In the genomic region with DNA sequence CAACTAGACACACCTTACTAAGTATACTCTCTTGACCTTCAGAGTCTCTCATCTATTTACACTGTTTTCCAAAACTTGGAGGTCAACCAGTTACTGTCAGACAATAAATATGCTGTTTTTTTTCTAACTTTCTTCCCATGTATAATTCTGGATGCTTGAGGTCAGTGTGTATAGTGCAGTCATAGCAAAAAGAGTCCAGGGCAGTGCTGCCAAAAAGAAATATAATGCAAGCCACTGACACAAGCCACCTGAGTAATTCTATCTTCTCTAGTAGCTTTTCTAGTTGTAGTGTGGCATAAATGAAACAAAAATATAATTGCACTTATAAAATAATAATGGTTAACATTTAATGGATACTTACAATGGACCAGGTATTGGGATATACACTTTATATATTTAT, we compare ENCODE assay signal across 22 cellular contexts. TPM values are rescaled to one million over a fixed set of nuclear protein-coding genes. Genes with fewer than 3 reads are reported as not detected.
DNase-seq lines count a peak whose midpoint lies in the region; ATAC-seq and TF ChIP-seq lines count a peak whose summit lies in the region.
"Had no signal": no experiment of that assay in that cellular context is flagged by ENCODE, and none has a peak within 500 bp of the region (broad histone marks: within the 10 kb centered on the region; RNA-seq: fewer than 3 reads in every experiment).

No MANE protein-coding gene starts in this region.

- TF ChIP-seq CTCF in VCaP (conservative IDR thresholded peaks at IDR 0.05) (no peak), psoas muscle (IDR thresholded peaks at IDR 0.05) (no peak)

- H3K4me2 ChIP-seq in GM23248 (ENCODE audit: unreplicated experiment): no peak overlapping the region
- H3K4me2 ChIP-seq: A549; BLaER1 treated with 17β-estradiol and CSF1 and Interleukin-3, amounts not matched to agents 10 nM and 100 nM had no signal

- no peaks in the 10 kb centered on the region for H3K9me2 ChIP-seq in GM23248 (ENCODE audit: insufficient read depth)

- H3K4me1 ChIP-seq in GM23248 (ENCODE audit: insufficient read depth) (no peaks in the 10 kb centered on the region), psoas muscle (peaks cover 30% of the 10 kb centered on the region)
- H3K4me1 ChIP-seq: A549; BE2C; BLaER1 treated with 17β-estradiol and CSF1 and Interleukin-3, amounts not matched to agents 10 nM and 100 nM; HAP-1 had no signal

- H4K20me1 ChIP-seq in GM23248 (ENCODE audit: insufficient read depth): no peaks in the 10 kb centered on the region
- H4K20me1 ChIP-seq: BLaER1 treated with 17β-estradiol and CSF1 and Interleukin-3, amounts not matched to agents 10 nM and 100 nM had no signal

- intact Hi-C loops in psoas muscle (cut with DNase I): loop anchor here in 1 of 2 donors (5.0 kb wide), 1 partner anchor 101 kb away; no protein-coding TSS in a partner anchor

- no peaks in the 10 kb centered on the region for H3F3A ChIP-seq in GM23248 (ENCODE audit: insufficient read depth)

- no peaks in the 10 kb centered on the region for H3K36me3 ChIP-seq in GM23248 (ENCODE audit: low read depth)
- H3K36me3 ChIP-seq in psoas muscle (ENCODE audit: insufficient read depth in 1 of 2, low read depth in 1 of 2): no peaks in the 10 kb centered on the region
- H3K36me3 ChIP-seq: BE2C; BLaER1 treated with 17β-estradiol and CSF1 and Interleukin-3, amounts not matched to agents 10 nM and 100 nM; HAP-1 had no signal

- no peak overlapping the region for H2AFZ ChIP-seq in GM23248

- no peak overlapping the region for H3K9ac ChIP-seq in GM23248
- H3K9ac ChIP-seq: BLaER1 treated with 17β-estradiol and CSF1 and Interleukin-3, amounts not matched to agents 10 nM and 100 nM had no signal

- H3K27me3 ChIP-seq in GM23248 (replicated peaks; ENCODE audit: insufficient read depth) (no peaks in the 10 kb centered on the region), psoas muscle (ENCODE audit: insufficient read depth in 3 of 3, low read length in 2 of 3) (no peaks in the 10 kb centered on the region)
- H3K27me3 ChIP-seq: BE2C; BLaER1 treated with 17β-estradiol and CSF1 and Interleukin-3, amounts not matched to agents 10 nM and 100 nM had no signal

- H3K27ac ChIP-seq in GM23248: no peak overlapping the region
- H3K27ac ChIP-seq in VCaP: 0 out of 2 replicates have a peak overlapping the region, but pooled peaks have one; percentile 44
- peak overlapping the region; percentile 59 for H3K27ac ChIP-seq in psoas muscle
- H3K27ac ChIP-seq: A549; BLaER1 treated with 17β-estradiol and CSF1 and Interleukin-3, amounts not matched to agents 10 nM and 100 nM had no signal

- DNase-seq in GM23248 (peak; percentile 2), psoas muscle (no peak), SHP77 (lab: John Stamatoyannopoulos, UW) (no peak), iPS-NIHi11 (ENCODE audit: low spot score) (no peak), DMS 273 (lab: John Stamatoyannopoulos, UW; ENCODE audit: unreplicated experiment) (no peak)
- DNase-seq: 8988T; ACHN; AML-193; BE2C; CD4-positive, alpha-beta T cell; CD8-positive, alpha-beta memory T cell; DMS53; DMS79 treated with DMSO at 0.1 percent for 48 hours; GF-D8; GOT3 had no signal

- H3K9me3 ChIP-seq in GM23248 (ENCODE audit: low read depth) (no peaks in the 10 kb centered on the region), psoas muscle (no peaks in the 10 kb centered on the region)
- H3K9me3 ChIP-seq: A549; BE2C; BLaER1 treated with 17β-estradiol and CSF1 and Interleukin-3, amounts not matched to agents 10 nM and 100 nM; HAP-1 had no signal

- peak; percentile 65 to 82 (median 70) for ATAC-seq in psoas muscle
- ATAC-seq: A549 had no signal

- no peaks in the 10 kb centered on the region for H3K79me2 ChIP-seq in GM23248 (ENCODE audit: insufficient read depth)

- in situ Hi-C loops in GM23248 (cut with MboI): no loop called here

- no peak overlapping the region for H3K4me3 ChIP-seq in GM23248
- no peak overlapping the region for H3K4me3 ChIP-seq in psoas muscle
- H3K4me3 ChIP-seq: A549; BLaER1 treated with 17β-estradiol and CSF1 and Interleukin-3, amounts not matched to agents 10 nM and 100 nM; HAP-1 had no signal

RNA-seq across cellular contexts. Expression of a gene that starts 21.6 kb away (rescaled TPM):
- total RNA-seq in GM23248 (2014; rRNA removed; shearing (Covaris generic)): 0.13 TPM in 1 of 2 replicates, not detected in the other
- polyA plus RNA-seq in GM23248 (2016; fragmentation: Nextera tagmentation; extraction: Ambion mirVana) (not detected in 2 replicates), psoas muscle (1 to 10 TPM in 2 of 3 donors, under 1 TPM in 1; 0.89 to 4.0 (median 1.5) TPM)
- 1 to 10 TPM in 3 of 4 donors, under 1 TPM in 1; 0.96 to 5.6 (median 1.5) TPM for total RNA-seq in psoas muscle
- total RNA-seq: CD4-positive, alpha-beta T cell; CD8-positive, alpha-beta memory T cell; Daoy; G401 had no signal
- polyA plus RNA-seq: A549; CD14-positive monocyte; CD8-positive, alpha-beta memory T cell had no signal
